8 cellular contexts compared by ENCODE assay signal in genomic region chr1:222634180-222635013, GRCh38. TPM values are rescaled to one million over a fixed set of nuclear protein-coding genes. Genes with fewer than 3 reads are reported as not detected.
DNase-seq lines count a peak whose midpoint lies in the region; ATAC-seq and TF ChIP-seq lines count a peak whose summit lies in the region.

No MANE protein-coding gene starts in this region.

- peaks cover 5 to 9% (median 5%) of the 10 kb centered on the region in 3 donors for H3K4me1 Mint-ChIP-seq in IgD-negative memory B cell

- H3K27me3 ChIP-seq in NT2/D1 (ENCODE audit: insufficient read depth, insufficient read length) (no peaks in the 10 kb centered on the region), neural cell (ENCODE audit: insufficient read depth, low read depth, low read length) (no peaks in the 10 kb centered on the region)

- TF ChIP-seq EP300 in neural cell (conservative IDR thresholded peaks at IDR 0.05; ENCODE audit: poor library complexity, severe bottlenecking): no peak

- H3F3A ChIP-seq in neural cell (ENCODE audit: insufficient read depth, low read length, poor library complexity, severe bottlenecking): no peaks in the 10 kb centered on the region

- peak overlapping the region in 1 of 4 donors; percentile 1 for H3K4me3 Mint-ChIP-seq in IgD-negative memory B cell

- TF ChIP-seq POLR2A in GM18505 (IDR thresholded peaks at IDR 0.05; ENCODE audit: borderline replicate concordance, extremely low read depth, insufficient read depth, insufficient read length): no peak

- H2AFZ ChIP-seq in neural cell (ENCODE audit: low read depth, low read length): no peak overlapping the region

- H4K20me1 ChIP-seq in neural cell (ENCODE audit: insufficient read depth): no peaks in the 10 kb centered on the region

- H3K27ac ChIP-seq in neural cell (ENCODE audit: low read length): no peak overlapping the region

- TF ChIP-seq RAD21 in neural cell (conservative IDR thresholded peaks at IDR 0.05): peak; percentile 80

- H3K9me3 Mint-ChIP-seq in IgD-negative memory B cell: no peaks in the 10 kb centered on the region

- H3K9me3 ChIP-seq in NT2/D1 (ENCODE audit: insufficient read depth, low read length) (no peaks in the 10 kb centered on the region), neural cell (ENCODE audit: low read length) (no peaks in the 10 kb centered on the region)

- peak; percentile 84 for TF ChIP-seq CTCF in neural cell (IDR thresholded peaks at IDR 0.05; ENCODE audit: poor library complexity, severe bottlenecking)

- H3K4me1 ChIP-seq in NT2/D1 (ENCODE audit: insufficient read depth, insufficient read length): no peaks in the 10 kb centered on the region

- peak overlapping the region in 2 of 3 donors; percentile 0 to 30 for H3K27ac Mint-ChIP-seq in IgD-negative memory B cell

- H3K4me3 ChIP-seq in NT2/D1 (ENCODE audit: insufficient read length, low read depth) (no peak overlapping the region), neural cell (ENCODE audit: low read length) (no peak overlapping the region)

- ATAC-seq in GM21526 (IDR thresholded peaks at IDR 0.05; ENCODE audit: low FRiP score, unreplicated experiment) (peak; percentile 81), GM18505 (IDR thresholded peaks at IDR 0.05; ENCODE audit: unreplicated experiment) (no peak)

- no peak overlapping the region for H3K9ac ChIP-seq in NT2/D1 (ENCODE audit: insufficient read length, low read depth)
- no peak overlapping the region for H3K9ac ChIP-seq in neural cell (ENCODE audit: low read length)

- peaks cover 5% of the 10 kb centered on the region for H3K36me3 Mint-ChIP-seq in IgD-negative memory B cell

- DNase-seq in DMS53 treated with DMSO at 0.1 percent for 48 hours (lab: John Stamatoyannopoulos, UW; ENCODE audit: unreplicated experiment) (peak; percentile 83), NT2/D1 (ENCODE audit: low read depth, low spot score) (peak; percentile 93), fibroblast of gingiva (ENCODE audit: low read depth) (peak; percentile 80)
- DNase-seq in activated CD8-positive, alpha-beta memory T cell treated with anti-CD3 and anti-CD28 coated beads, Interleukin-2, amount 50 U/mL, for 4 hours: peak; percentile 63

- H3K36me3 ChIP-seq in NT2/D1 (ENCODE audit: insufficient read depth, insufficient read length, low read length): peaks cover 78% of the 10 kb centered on the region
- no peaks in the 10 kb centered on the region for H3K36me3 ChIP-seq in neural cell (ENCODE audit: insufficient read depth, low read length)

- no peaks in the 10 kb centered on the region for H3K9me2 ChIP-seq in neural cell (ENCODE audit: insufficient read depth, low read length)

- no peaks in the 10 kb centered on the region for H3K79me2 ChIP-seq in neural cell (replicated peaks; ENCODE audit: insufficient read depth, low read length)

- no peaks in the 10 kb centered on the region for H3K27me3 Mint-ChIP-seq in IgD-negative memory B cell

- H3K4me2 ChIP-seq in neural cell (ENCODE audit: low read length): no peak overlapping the region

TF ChIP-seq in neural cell, 6 proteins besides CTCF, POLR2A, EP300 and RAD21:
- TF ChIP-seq REST (IDR thresholded peaks at IDR 0.05; ENCODE audit: borderline replicate concordance): no peak
- TF ChIP-seq POLR2AphosphoS5 (IDR thresholded peaks at IDR 0.05): no peak
- no peak for TF ChIP-seq EZH2 (IDR thresholded peaks at IDR 0.05; ENCODE audit: borderline replicate concordance, insufficient read depth, low read length, poor library complexity, severe bottlenecking)
- TF ChIP-seq SMC3 (conservative IDR thresholded peaks at IDR 0.05; ENCODE audit: poor library complexity): peak; percentile 87

RNA-seq across cellular contexts. Expression of gene MIA3, which starts 16.5 kb away (rescaled TPM):
- 61.3 TPM for polyA plus RNA-seq in IgD-negative memory B cell
- 26.9 and 33.5 TPM in 2 replicates for polyA plus RNA-seq in neural cell
- 78.6 and 89.1 TPM in 2 replicates for polyA minus RNA-seq in neural cell

RNA-seq across cellular contexts. Expression of gene TAF1A, which starts 44.7 kb away (rescaled TPM):
- polyA plus RNA-seq in IgD-negative memory B cell (13.9 TPM), neural cell (16.1 and 25.5 TPM in 2 replicates)
- polyA minus RNA-seq in neural cell: 35.1 and 42.6 TPM in 2 replicates
